Comparison of ENCODE assay signal across 12 cellular contexts in genomic region chr3:58308728-58309127, GRCh38. TPM values are rescaled to one million over a fixed set of nuclear protein-coding genes. Genes with fewer than 3 reads are reported as not detected.
DNase-seq lines count a peak whose midpoint lies in the region; ATAC-seq and TF ChIP-seq lines count a peak whose summit lies in the region.
"Had no signal": no experiment of that assay in that cellular context is flagged by ENCODE, and none has a peak within 500 bp of the region (broad histone marks: within the 10 kb centered on the region; RNA-seq: fewer than 3 reads in every experiment).

No MANE protein-coding gene starts in this region.

- no peaks in the 10 kb centered on the region for H3K9me3 ChIP-seq in smooth muscle cell (replicated peaks; ENCODE audit: low read depth)

- 67% methylated on average over 1 of the region's 1 CpG for WGBS in smooth muscle cell (ENCODE audit: low lambda C conversion rate)

- no peak for TF ChIP-seq CTCF in smooth muscle cell (IDR thresholded peaks at IDR 0.05; ENCODE audit: borderline replicate concordance, insufficient read depth, poor library complexity, severe bottlenecking)

- no peaks in the 10 kb centered on the region for H3K27me3 Mint-ChIP-seq in T-cell

- POLR2A ChIA-PET in T-cell (lab: Charles Lee), result interaction anchor here in 1 of 2 donors (0.7 kb wide), 1 partner anchor 15 kb away, joined by 3 read pairs; no protein-coding TSS in a partner anchor

- H3K27me3 ChIP-seq in smooth muscle cell (ENCODE audit: low read depth), result no peaks in the 10 kb centered on the region

- H3K4me3 ChIP-seq in smooth muscle cell, result no peak overlapping the region

- H3K36me3 ChIP-seq in smooth muscle cell (ENCODE audit: low read depth), result no peaks in the 10 kb centered on the region

- H3K79me2 ChIP-seq in smooth muscle cell (ENCODE audit: low read depth), result peaks cover 65% of the 10 kb centered on the region

- H3K4me1 ChIP-seq in smooth muscle cell (ENCODE audit: low read depth), result peaks cover 13% of the 10 kb centered on the region

- no peaks in the 10 kb centered on the region for H3F3A ChIP-seq in smooth muscle cell (ENCODE audit: low read depth)

- H3K4me3 Mint-ChIP-seq in T-cell, result peak overlapping the region in 1 of 3 donors; percentile 99

- CTCF ChIA-PET in T-cell (lab: Charles Lee), result interaction anchor here (0.5 to 2.9 kb wide), 7 partner anchors 8 to 1827 kb away, joined by 3 to 28 read pairs (median 3); no protein-coding TSS in a partner anchor

- H3K9me3 Mint-ChIP-seq in T-cell, result no peaks in the 10 kb centered on the region

- H3K4me2 ChIP-seq in smooth muscle cell, result no peak overlapping the region

- H3K36me3 Mint-ChIP-seq in T-cell, result peaks cover 24% of the 10 kb centered on the region

- no peak overlapping the region for H2AFZ ChIP-seq in smooth muscle cell (ENCODE audit: low read depth)

- DNase-seq in activated effector memory CD4-positive, alpha-beta T cell treated with anti-CD3 and anti-CD28 coated beads, Interleukin-2, amount 50 U/mL, for 16 hours, result peak; percentile 28
- DNase-seq in activated effector memory CD4-positive, alpha-beta T cell treated with Interleukin-2 at 50 U/mL for 16 hours, result no peak
- DNase-seq in T-cell (no peak), fibroblast of peridontal ligament (ENCODE audit: extremely low read depth) (peak; percentile 20), smooth muscle cell (lab: John Stamatoyannopoulos, UW; ENCODE audit: unreplicated experiment) (no peak), NK-92 (lab: John Stamatoyannopoulos, UW; ENCODE audit: unreplicated experiment) (no peak), mesenteric fat pad (ENCODE audit: low spot score) (no peak), GM19238 (ENCODE audit: insufficient read length, low spot score) (no peak)
- DNase-seq: Calu3, HCEC 1CT, NCI-H1694 had no signal

- peak overlapping the region; percentile 39 to 58 for H3K27ac Mint-ChIP-seq in T-cell

- H3K9ac ChIP-seq in smooth muscle cell (ENCODE audit: low read depth), result peak overlapping the region; percentile 22

- peaks cover 47% of the 10 kb centered on the region for H4K20me1 ChIP-seq in smooth muscle cell (ENCODE audit: low read depth)

- ATAC-seq in T-cell (replicated peaks in 1 of 4), result no peak
- ATAC-seq: left lobe of liver had no signal

- H3K4me1 Mint-ChIP-seq in T-cell, result peaks cover 33 to 48% (median 47%) of the 10 kb centered on the region in 3 donors

- peak overlapping the region; percentile 99 for H3K27ac ChIP-seq in smooth muscle cell (ENCODE audit: low read depth)

RNA-seq across cellular contexts. Expression of gene HTD2, which starts 2.4 kb away (rescaled TPM):
- total RNA-seq in T-cell (10 to 100 TPM in 1 of 5 donors, 1 to 10 TPM in 4; 7.3 to 10.0 (median 8.8) TPM), smooth muscle cell (16.9 and 19.6 TPM in 2 replicates), mesenteric fat pad (7.6 TPM)
- polyA plus RNA-seq in smooth muscle cell, result 19.4 and 19.7 TPM in 2 replicates

RNA-seq across cellular contexts. Expression of gene RPP14, which starts 2.7 kb away (rescaled TPM):
- total RNA-seq in T-cell (10 to 100 TPM; 13.1 to 15.7 (median 13.9) TPM), smooth muscle cell (10.4 and 17.4 TPM in 2 replicates), mesenteric fat pad (16.1 TPM)
- polyA plus RNA-seq in smooth muscle cell, result 7.7 and 9.8 TPM in 2 replicates

RNA-seq across cellular contexts. Expression of gene PXK, which starts 24.0 kb away (rescaled TPM):
- total RNA-seq in T-cell (10 to 100 TPM; 17.4 to 23.0 (median 21.8) TPM), smooth muscle cell (30.5 and 33.3 TPM in 2 replicates), mesenteric fat pad (32.2 TPM)
- polyA plus RNA-seq in smooth muscle cell, result 23.8 and 25.1 TPM in 2 replicates

Comparison
In these comparisons a context has a peak if more than half of its experiments do, and no peak if none do; other contexts are left out.
1. DNase-seq: peak in activated effector memory CD4-positive, alpha-beta T cell treated with anti-CD3 and anti-CD28 coated beads, Interleukin-2, amount 50 U/mL, for 16 hours (single experiment) and fibroblast of peridontal ligament (single experiment); none in activated effector memory CD4-positive, alpha-beta T cell treated with Interleukin-2 at 50 U/mL for 16 hours (single experiment), T-cell (0 of 34), smooth muscle cell (single experiment), NK-92 (single experiment), mesenteric fat pad (single experiment) and GM19238 (single experiment).